Comparison of ENCODE assay signal across 8 cellular contexts in the genomic region with DNA sequence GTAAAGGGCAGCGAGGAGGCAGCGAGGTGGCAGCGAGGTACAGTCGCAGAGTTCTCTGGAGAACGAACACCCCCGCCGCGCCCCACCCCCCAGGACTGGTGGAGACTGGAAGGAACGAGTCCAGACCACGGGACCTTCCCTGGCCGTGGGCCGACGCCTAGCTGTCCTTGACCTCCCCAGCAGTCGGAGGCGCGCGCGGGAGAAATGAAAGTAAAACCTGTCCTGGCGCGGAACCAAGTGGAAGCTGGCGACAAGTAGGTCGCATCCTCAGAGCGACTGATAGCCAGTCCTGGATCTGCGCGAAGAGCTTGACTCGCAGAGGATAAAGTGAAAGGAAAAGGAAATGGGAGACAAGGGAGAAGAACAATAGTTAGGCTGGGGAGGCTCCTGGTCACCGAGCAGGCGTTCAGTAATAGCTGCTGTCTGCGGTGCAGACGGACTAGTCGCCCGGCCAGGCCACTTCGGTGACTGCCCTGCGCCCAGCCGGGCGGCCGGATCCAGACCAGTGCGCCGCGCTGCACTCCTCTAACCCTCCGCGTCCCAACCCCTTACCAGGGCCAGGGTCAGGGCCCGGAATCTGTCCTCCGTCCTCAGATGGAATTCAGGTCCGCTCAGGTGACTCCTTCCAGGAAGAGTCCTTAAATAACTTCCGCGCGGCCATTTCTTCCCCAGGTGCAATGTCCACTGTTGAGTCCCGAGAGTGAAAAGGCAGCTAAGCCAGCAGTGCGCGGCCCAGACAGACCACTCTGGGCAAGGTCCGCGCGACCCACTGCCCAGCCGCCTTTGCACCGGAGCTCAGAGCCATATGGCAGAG. TPM values are rescaled to one million over a fixed set of nuclear protein-coding genes. Genes with fewer than 3 reads are reported as not detected.
DNase-seq lines count a peak whose midpoint lies in the region; ATAC-seq and TF ChIP-seq lines count a peak whose summit lies in the region.

No MANE protein-coding gene starts in this region.

- H3K27me3 ChIP-seq in adipocyte (replicated peaks; ENCODE audit: control insufficient read depth, insufficient read depth, low read length) = no peaks in the 10 kb centered on the region

- no peak; the same call in 1 of the 2 replicates for TF ChIP-seq CTCF in C4-2B (conservative IDR thresholded peaks at IDR 0.05)
- TF ChIP-seq CTCF in RWPE1 (conservative IDR thresholded peaks at IDR 0.05; ENCODE audit: low read depth) = no peak

- H3K4me1 ChIP-seq in adipocyte (ENCODE audit: control insufficient read depth, insufficient read depth, low read length) = peaks cover 29% of the 10 kb centered on the region

- H3K36me3 ChIP-seq in adipocyte (ENCODE audit: control insufficient read depth, insufficient read depth, low read length, severe bottlenecking) = peaks cover 37% of the 10 kb centered on the region

- H3K27ac ChIP-seq in C4-2B = peak overlapping the region; percentile 78
- H3K27ac ChIP-seq in RWPE1 = peak overlapping the region; percentile 94

- DNase-seq in HEK293T (ENCODE audit: extremely low spot score) = no peak
- peak; percentile 34 for DNase-seq in RWPE1 (ENCODE audit: low spot score)
- DNase-seq in adipocyte (ENCODE audit: low read depth) = peak; percentile 86
- peak; percentile 94 for DNase-seq in Right ventricle myocardium inferior (ENCODE audit: missing footprints)
- peak; percentile 64 for DNase-seq in occipital lobe (lab: John Stamatoyannopoulos, UW)

- ATAC-seq in Right ventricle myocardium inferior = peak; percentile 26
- ATAC-seq in GM19467 (IDR thresholded peaks at IDR 0.05; ENCODE audit: unreplicated experiment) = no peak
- ATAC-seq in HG03108 (IDR thresholded peaks at IDR 0.05; ENCODE audit: unreplicated experiment) = no peak

- no peaks in the 10 kb centered on the region for H3K9me3 ChIP-seq in adipocyte (ENCODE audit: control insufficient read depth, low read length)

- H3K4me3 ChIP-seq in adipocyte (ENCODE audit: low read length) = peak overlapping the region; percentile 91

- intact Hi-C loops in Right ventricle myocardium inferior (cut with DNase I) = no loop called here

- CTCF ChIA-PET in HEK293T (lab: Yijun Ruan, JAX) (interaction anchor here (0.5 to 1.9 kb wide), 7 partner anchors 11 to 475 kb away, joined by 3 to 11 read pairs (median 5); no protein-coding TSS in a partner anchor), RWPE1 (lab: Yijun Ruan, JAX) (interaction anchor here (0.6 to 1.3 kb wide), 3 partner anchors 120 to 544 kb away, joined by 3 read pairs; no protein-coding TSS in a partner anchor)

- H3K9ac ChIP-seq in adipocyte (ENCODE audit: low read length) = peak overlapping the region; percentile 94

- POLR2A ChIA-PET in HEK293T (lab: Yijun Ruan, JAX) = interaction anchor here (0.7 to 3.4 kb wide), 9 partner anchors 10 to 843 kb away, joined by 3 to 27 read pairs (median 9); a partner anchor contains a TSS
- POLR2A ChIA-PET in RWPE1 (lab: Yijun Ruan, JAX; ENCODE audit: low non-redundant PET) = interaction anchor here (0.6 to 1.1 kb wide), 2 partner anchors 185 to 544 kb away, joined by 3 to 5 read pairs; no protein-coding TSS in a partner anchor

TF ChIP-seq in HEK293T, 16 proteins besides CTCF, POLR2A, EP300 and RAD21:
- TF ChIP-seq ELF4 (IDR thresholded peaks at IDR 0.05) = no peak
- TF ChIP-seq L3MBTL2 (conservative IDR thresholded peaks at IDR 0.05) = peak; percentile 49; the same call in 1 of the 2 replicates
- no peak for TF ChIP-seq SUZ12 (IDR thresholded peaks at IDR 0.05)

RNA-seq across cellular contexts. Expression of a gene that starts 1.9 kb away (rescaled TPM):
- 14.1 TPM for total RNA-seq in Right ventricle myocardium inferior
- 14.7 TPM for total RNA-seq in occipital lobe

RNA-seq across cellular contexts. Expression of a gene that starts 8.9 kb away (rescaled TPM):
- total RNA-seq in Right ventricle myocardium inferior (16.7 TPM), occipital lobe (132 TPM)
